Comparison of ENCODE assay signal across 27 cellular contexts in the genomic region with DNA sequence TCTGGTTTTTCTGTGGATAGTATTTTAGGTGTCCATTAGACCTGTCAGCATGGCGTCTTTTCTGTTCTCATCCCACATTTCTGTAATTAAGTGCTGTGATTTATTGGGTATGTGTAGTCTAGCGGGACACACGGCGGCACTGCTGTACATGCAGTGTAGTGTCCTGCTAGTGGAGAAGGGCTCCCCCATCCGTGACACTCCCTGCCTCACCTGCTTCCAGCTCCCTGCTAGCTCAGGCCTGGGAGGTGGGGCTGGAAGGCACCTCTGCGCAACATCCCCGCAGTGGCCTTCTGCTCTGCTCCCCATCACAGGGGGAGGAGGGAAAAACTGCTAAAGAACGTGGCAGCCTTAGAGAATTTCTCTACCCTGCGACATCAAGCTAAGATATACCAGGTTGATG. TPM values are rescaled to one million over a fixed set of nuclear protein-coding genes. Genes with fewer than 3 reads are reported as not detected.
DNase-seq lines count a peak whose midpoint lies in the region; ATAC-seq and TF ChIP-seq lines count a peak whose summit lies in the region.
"Had no signal": no experiment of that assay in that cellular context is flagged by ENCODE, and none has a peak within 500 bp of the region (broad histone marks: within the 10 kb centered on the region; RNA-seq: fewer than 3 reads in every experiment).

No MANE protein-coding gene starts in this region.

- in situ Hi-C loops in G401 (cut with HindIII; ENCODE audit: low sequenced_read_pairs) = no loop called here

- H3K4me3 Mint-ChIP-seq in stimulated activated naive B cell treated with anti-CD40 and anti-IgM and Interleukin-4, amounts not matched to agents 10 μg/mL and 1 μg/mL and 100 μg/mL, for 72 hours = no peak overlapping the region
- H3K4me3 Mint-ChIP-seq: CD4-positive, alpha-beta T cell had no signal

- H3K27ac Mint-ChIP-seq in stimulated activated naive B cell treated with anti-CD40 and anti-IgM and Interleukin-4, amounts not matched to agents 10 μg/mL and 1 μg/mL and 100 μg/mL, for 72 hours = no peak overlapping the region
- H3K27ac Mint-ChIP-seq: CD4-positive, alpha-beta T cell had no signal

- H3K4me1 Mint-ChIP-seq in stimulated activated naive B cell treated with anti-CD40 and anti-IgM and Interleukin-4, amounts not matched to agents 10 μg/mL and 1 μg/mL and 100 μg/mL, for 72 hours = peaks cover 0 to 4% of the 10 kb centered on the region in 2 donors

- no peaks in the 10 kb centered on the region for H3K9me3 Mint-ChIP-seq in stimulated activated naive B cell treated with anti-CD40 and anti-IgM and Interleukin-4, amounts not matched to agents 10 μg/mL and 1 μg/mL and 100 μg/mL, for 72 hours
- H3K9me3 Mint-ChIP-seq: CD4-positive, alpha-beta T cell had no signal

- no peak for TF ChIP-seq CTCF in VCaP (conservative IDR thresholded peaks at IDR 0.05)

- H3K9ac ChIP-seq in HUES48 (ENCODE audit: low read depth, low read length) = no peak overlapping the region
- H3K9ac ChIP-seq: BLaER1 treated with 17β-estradiol and CSF1 and Interleukin-3, amounts not matched to agents 10 nM and 100 nM; GM23248 had no signal

- H3K36me3 ChIP-seq in HUES48 (ENCODE audit: control insufficient read depth, insufficient read depth, low read length) = peaks cover 97% of the 10 kb centered on the region

- peaks cover 14% of the 10 kb centered on the region; the same call in 1 of the 2 replicates for H3K4me1 ChIP-seq in HUES48 (ENCODE audit: control insufficient read depth, insufficient read depth, low read length)
- H3K4me1 ChIP-seq: A549, SJSA1 had no signal

- no peak for ATAC-seq in stimulated activated naive B cell treated with anti-CD40 and anti-IgM and Interleukin-4, amounts not matched to agents 10 μg/mL and 1 μg/mL and 100 μg/mL, for 72 hours (replicated peaks)
- ATAC-seq: A549 had no signal

- H3K4me3 ChIP-seq in HUES48 (ENCODE audit: low read depth, low read length) = no peak overlapping the region
- H3K4me3 ChIP-seq: A549; BLaER1 treated with 17β-estradiol and CSF1 and Interleukin-3, amounts not matched to agents 10 nM and 100 nM; GM23248; PC-9; SJSA1 had no signal

- DNase-seq in G401 (ENCODE audit: low spot score) (peak; percentile 19), mesenteric fat pad (ENCODE audit: low spot score) (peak; percentile 30), EL (no peak), NCI-H1417 treated with DMSO at 0.1 percent for 48 hours (lab: John Stamatoyannopoulos, UW) (no peak), DMS53 treated with DMSO at 0.1 percent for 48 hours (lab: John Stamatoyannopoulos, UW; ENCODE audit: unreplicated experiment) (no peak)
- no peak for DNase-seq in stimulated activated naive B cell treated with anti-CD40 and anti-IgM and Interleukin-4, amounts not matched to agents 10 μg/mL and 1 μg/mL and 100 μg/mL, for 72 hours
- DNase-seq: AML-193; CD4-positive, alpha-beta T cell; DMS53; GM23248; HCEC 1CT; Kasumi-1; NCI-H1092 treated with DMSO at 0.1 percent for 48 hours; NCI-H1436 treated with DMSO at 0.1 percent for 48 hours; NCI-H187 treated with DMSO at 0.1 percent for 48 hours; NCI-H2107; NCI-H446; NCI-H524 treated with DMSO at 0.1 percent for 48 hours; NCI-H82; NK-92 treated with Interleukin-12 subunit alpha and Interleukin-12 subunit beta, amount 100 ng/mL, for 24 hours; PC-9; Right ventricle myocardium superior had no signal

- no peaks in the 10 kb centered on the region for H3K27me3 ChIP-seq in HUES48 (ENCODE audit: control insufficient read depth, insufficient read depth, low read length)
- H3K27me3 ChIP-seq: BLaER1 treated with 17β-estradiol and CSF1 and Interleukin-3, amounts not matched to agents 10 nM and 100 nM; SJSA1 had no signal

- peak overlapping the region; percentile 62 for H3K27ac ChIP-seq in HUES48 (ENCODE audit: low read depth, low read length)
- H3K27ac ChIP-seq in VCaP = peak overlapping the region; percentile 43; the same call in 1 of the 2 replicates
- H3K27ac ChIP-seq: A549; BLaER1 treated with 17β-estradiol and CSF1 and Interleukin-3, amounts not matched to agents 10 nM and 100 nM; GM23248; PC-9; SJSA1 had no signal

- H3K9me3 ChIP-seq in HUES48 (ENCODE audit: control insufficient read depth, insufficient read depth, low read length) = no peaks in the 10 kb centered on the region
- H3K9me3 ChIP-seq: A549, SJSA1 had no signal

- H3K27me3 Mint-ChIP-seq in stimulated activated naive B cell treated with anti-CD40 and anti-IgM and Interleukin-4, amounts not matched to agents 10 μg/mL and 1 μg/mL and 100 μg/mL, for 72 hours = no peaks in the 10 kb centered on the region
- H3K27me3 Mint-ChIP-seq: CD4-positive, alpha-beta T cell had no signal

- peaks cover 51 to 71% of the 10 kb centered on the region in 2 donors for H3K36me3 Mint-ChIP-seq in stimulated activated naive B cell treated with anti-CD40 and anti-IgM and Interleukin-4, amounts not matched to agents 10 μg/mL and 1 μg/mL and 100 μg/mL, for 72 hours

RNA-seq across cellular contexts. Expression of a gene that starts 19.5 kb away (rescaled TPM):
- 77.1 and 134 TPM in 2 replicates for total RNA-seq in G401 (2014; rRNA removed; shearing (Covaris generic))
- 38.0 TPM for total RNA-seq in mesenteric fat pad

RNA-seq across cellular contexts. Expression of a gene that starts 28.7 kb away (rescaled TPM):
- total RNA-seq in G401 (2014; rRNA removed; shearing (Covaris generic)) = 32.9 and 43.3 TPM in 2 replicates
- 44.1 TPM for total RNA-seq in mesenteric fat pad

Comparison
In these comparisons a context has a peak if more than half of its experiments do, and no peak if none do; other contexts are left out.
1. DNase-seq: peak in G401 (single experiment) and mesenteric fat pad (single experiment); none in stimulated activated naive B cell treated with anti-CD40 and anti-IgM and Interleukin-4, amounts not matched to agents 10 μg/mL and 1 μg/mL and 100 μg/mL, for 72 hours (single experiment), EL (single experiment), NCI-H1417 treated with DMSO at 0.1 percent for 48 hours (single experiment) and DMS53 treated with DMSO at 0.1 percent for 48 hours (single experiment).